ENCODE assay signal across 10 cellular contexts in the genomic region with DNA sequence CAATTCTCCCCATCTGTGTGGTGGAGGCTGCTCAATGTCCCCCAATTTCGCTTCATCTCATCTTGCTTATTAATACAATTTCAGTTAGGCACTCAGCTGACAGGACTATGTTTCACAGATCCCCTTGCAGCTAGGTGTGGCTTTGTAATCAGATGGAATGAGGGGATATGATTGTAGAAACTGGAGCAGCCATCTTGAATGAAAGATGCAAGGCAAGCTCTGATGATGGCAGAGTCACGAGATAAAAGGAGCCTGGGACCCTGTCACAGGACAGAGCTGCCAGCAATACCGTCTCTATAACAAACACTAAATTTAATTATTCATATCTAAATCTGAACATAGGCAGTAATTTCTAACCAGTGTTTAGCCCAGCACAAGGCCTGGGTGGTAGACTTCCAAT. TPM values are rescaled to one million over a fixed set of nuclear protein-coding genes. Genes with fewer than 3 reads are reported as not detected.
A peak's percentile ranks its signal among the peaks of the same experiment; 100 is the strongest.
DNase-seq lines count a peak whose midpoint lies in the region; ATAC-seq and TF ChIP-seq lines count a peak whose summit lies in the region.
"Had no signal": no experiment of that assay in that cellular context is flagged by ENCODE, and none has a peak within 500 bp of the region (broad histone marks: within the 10 kb centered on the region; RNA-seq: fewer than 3 reads in every experiment).

No MANE protein-coding gene starts in this region.

- H3K36me3 Mint-ChIP-seq in activated naive CD4-positive, alpha-beta T cell treated with anti-CD3 and anti-CD28 coated beads, Interleukin-2, amount 10 ng/mL, durations not matched to agents 7 days and 5 days, result peaks cover 21% of the 10 kb centered on the region
- H3K36me3 Mint-ChIP-seq in activated CD8-positive, alpha-beta T cell treated with anti-CD3 and anti-CD28 coated beads, Interleukin-2, amount 10 ng/mL, durations not matched to agents 7 days and 5 days (ENCODE audit: low read depth), result peaks cover 14% of the 10 kb centered on the region
- H3K36me3 Mint-ChIP-seq in naive B cell (peaks cover 0 to 7% of the 10 kb centered on the region in 2 donors), type B pancreatic cell (peaks cover 13% of the 10 kb centered on the region)

- peaks cover 39% of the 10 kb centered on the region for H3K4me1 Mint-ChIP-seq in activated naive CD4-positive, alpha-beta T cell treated with anti-CD3 and anti-CD28 coated beads, Interleukin-2, amount 10 ng/mL, durations not matched to agents 7 days and 5 days
- peaks cover 32% of the 10 kb centered on the region for H3K4me1 Mint-ChIP-seq in activated CD8-positive, alpha-beta T cell treated with anti-CD3 and anti-CD28 coated beads, Interleukin-2, amount 10 ng/mL, durations not matched to agents 7 days and 5 days (ENCODE audit: low read depth)
- peaks cover 21 to 37% (median 32%) of the 10 kb centered on the region in 3 donors for H3K4me1 Mint-ChIP-seq in naive B cell
- H3K4me1 Mint-ChIP-seq in type B pancreatic cell (ENCODE audit: unreplicated experiment), result peaks cover 17% of the 10 kb centered on the region

- H3K27me3 Mint-ChIP-seq in activated naive CD4-positive, alpha-beta T cell treated with anti-CD3 and anti-CD28 coated beads, Interleukin-2, amount 10 ng/mL, durations not matched to agents 7 days and 5 days, result peaks cover 6% of the 10 kb centered on the region
- peaks cover 6% of the 10 kb centered on the region for H3K27me3 Mint-ChIP-seq in activated CD8-positive, alpha-beta T cell treated with anti-CD3 and anti-CD28 coated beads, Interleukin-2, amount 10 ng/mL, durations not matched to agents 7 days and 5 days (ENCODE audit: low read depth)
- H3K27me3 Mint-ChIP-seq in naive B cell (peaks cover 4 to 9% (median 7%) of the 10 kb centered on the region in 3 donors), type B pancreatic cell (peaks cover 13% of the 10 kb centered on the region)

- no peak for DNase-seq in activated naive CD4-positive, alpha-beta T cell treated with anti-CD3 and anti-CD28 coated beads, Interleukin-2, amount 10 ng/mL, durations not matched to agents 7 days and 5 days
- no peak for DNase-seq in activated naive CD4-positive, alpha-beta T cell (lab: John Stamatoyannopoulos, UW)
- no peak for DNase-seq in activated CD8-positive, alpha-beta T cell treated with anti-CD3 and anti-CD28 coated beads, Interleukin-2, amount 10 ng/mL, durations not matched to agents 7 days and 5 days
- DNase-seq in naive B cell, result no peak
- no peak for DNase-seq in type B pancreatic cell (ENCODE audit: extremely low spot score, unreplicated experiment)
- no peak for DNase-seq in NCI-H748 (lab: John Stamatoyannopoulos, UW; ENCODE audit: unreplicated experiment)
- no peak for DNase-seq in activated gamma-delta T cell treated with Interleukin-2 at 50 U/mL for 16 hours
- DNase-seq in kidney tubule cell (ENCODE audit: low spot score), result no peak
- DNase-seq: kidney glomerular epithelial cell; stimulated activated CD4-positive, alpha-beta T cell treated with anti-CD3 and anti-CD28 coated beads, Interleukin-2, amount 100 ng/mL, for 24 hours had no signal

- POLR2A ChIA-PET in activated CD8-positive, alpha-beta T cell treated with anti-CD3 and anti-CD28 coated beads, Interleukin-2, amount 10 ng/mL, durations not matched to agents 7 days and 5 days (lab: Charles Lee), result interaction anchor here (0.6 to 4.1 kb wide), 5 partner anchors 10 to 720 kb away, joined by 3 to 22 read pairs (median 3); a partner anchor contains a TSS

- peak overlapping the region; percentile 96 for H3K4me3 Mint-ChIP-seq in activated naive CD4-positive, alpha-beta T cell treated with anti-CD3 and anti-CD28 coated beads, Interleukin-2, amount 10 ng/mL, durations not matched to agents 7 days and 5 days
- peak overlapping the region; percentile 88 for H3K4me3 Mint-ChIP-seq in activated CD8-positive, alpha-beta T cell treated with anti-CD3 and anti-CD28 coated beads, Interleukin-2, amount 10 ng/mL, durations not matched to agents 7 days and 5 days
- H3K4me3 Mint-ChIP-seq in naive B cell, result peak overlapping the region in 7 of 8 donors; percentile 12 to 100 (median 98)
- peak overlapping the region; percentile 97 for H3K4me3 Mint-ChIP-seq in type B pancreatic cell

- no peak for TF ChIP-seq CTCF in type B pancreatic cell (conservative IDR thresholded peaks at IDR 0.05)

- no peak for ATAC-seq in activated CD8-positive, alpha-beta T cell treated with anti-CD3 and anti-CD28 coated beads, Interleukin-2, amount 10 ng/mL, durations not matched to agents 7 days and 5 days
- ATAC-seq in naive B cell (ENCODE audit: low read depth in 2 of 2), result no peak

- peak overlapping the region; percentile 98 for H3K27ac Mint-ChIP-seq in activated naive CD4-positive, alpha-beta T cell treated with anti-CD3 and anti-CD28 coated beads, Interleukin-2, amount 10 ng/mL, durations not matched to agents 7 days and 5 days
- H3K27ac Mint-ChIP-seq in activated CD8-positive, alpha-beta T cell treated with anti-CD3 and anti-CD28 coated beads, Interleukin-2, amount 10 ng/mL, durations not matched to agents 7 days and 5 days, result peak overlapping the region; percentile 95
- H3K27ac Mint-ChIP-seq in naive B cell, result peak overlapping the region in 4 of 6 donors; percentile 98 to 100 (median 99)
- peak overlapping the region; percentile 97 for H3K27ac Mint-ChIP-seq in type B pancreatic cell

- peaks cover 2% of the 10 kb centered on the region for H3K9me3 Mint-ChIP-seq in activated naive CD4-positive, alpha-beta T cell treated with anti-CD3 and anti-CD28 coated beads, Interleukin-2, amount 10 ng/mL, durations not matched to agents 7 days and 5 days
- no peaks in the 10 kb centered on the region for H3K9me3 Mint-ChIP-seq in activated CD8-positive, alpha-beta T cell treated with anti-CD3 and anti-CD28 coated beads, Interleukin-2, amount 10 ng/mL, durations not matched to agents 7 days and 5 days (ENCODE audit: insufficient read depth)
- H3K9me3 Mint-ChIP-seq in naive B cell, result no peaks in the 10 kb centered on the region
- no peaks in the 10 kb centered on the region for H3K9me3 Mint-ChIP-seq in type B pancreatic cell

- CTCF ChIA-PET in activated naive CD4-positive, alpha-beta T cell treated with anti-CD3 and anti-CD28 coated beads, Interleukin-2, amount 10 ng/mL, durations not matched to agents 7 days and 5 days (lab: Charles Lee), result interaction anchor here (1.0 to 3.9 kb wide), 4 partner anchors 10 to 256 kb away, joined by 3 to 24 read pairs (median 10); a partner anchor contains a TSS
- CTCF ChIA-PET in activated CD8-positive, alpha-beta T cell treated with anti-CD3 and anti-CD28 coated beads, Interleukin-2, amount 10 ng/mL, durations not matched to agents 7 days and 5 days (lab: Charles Lee), result interaction anchor here (1.0 to 5.9 kb wide), 5 partner anchors 12 to 687 kb away, joined by 3 to 75 read pairs (median 6); a partner anchor contains a TSS

RNA-seq across cellular contexts. Expression of a gene that starts 1.0 kb away (rescaled TPM):
- 10 to 100 TPM; 61.2 to 65.0 TPM for total RNA-seq in activated CD8-positive, alpha-beta T cell treated with anti-CD3 and anti-CD28 coated beads, Interleukin-2, amount 10 ng/mL, durations not matched to agents 7 days and 5 days
- 10 to 100 TPM; 35.3 to 49.5 (median 42.9) TPM for polyA plus RNA-seq in naive B cell (ENCODE audit: low read depth in 6 of 6)
- total RNA-seq in type B pancreatic cell (ENCODE audit: low replicate concordance), result 74.3 and 80.7 TPM in 2 replicates
